16 cellular contexts compared by ENCODE assay signal in the genomic region with DNA sequence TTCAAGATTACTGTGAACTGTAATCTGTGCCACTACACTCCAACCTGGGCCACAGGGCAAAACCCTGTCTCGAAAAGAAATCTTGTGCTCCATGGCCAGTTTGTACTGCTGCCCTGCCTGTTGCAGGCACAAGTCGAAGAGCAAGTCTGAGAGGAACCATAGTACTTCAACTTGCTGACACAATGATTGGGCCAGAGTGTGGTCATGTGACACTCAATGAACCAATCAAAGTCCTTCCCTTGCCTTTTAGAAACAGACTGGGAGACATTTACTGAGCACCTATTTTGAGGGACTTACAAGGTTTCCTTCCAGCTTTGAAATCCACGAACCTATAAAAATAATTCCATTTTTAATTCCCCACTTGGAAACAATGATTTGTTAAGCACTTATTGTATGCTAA. TPM values are rescaled to one million over a fixed set of nuclear protein-coding genes. Genes with fewer than 3 reads are reported as not detected.
DNase-seq lines count a peak whose midpoint lies in the region; ATAC-seq, FAIRE-seq and TF ChIP-seq lines count a peak whose summit lies in the region.
"Had no signal": no experiment of that assay in that cellular context is flagged by ENCODE, and none has a peak within 500 bp of the region (broad histone marks: within the 10 kb centered on the region; RNA-seq: fewer than 3 reads in every experiment).

No MANE protein-coding gene starts in this region.

- POLR2A ChIA-PET in H1 (lab: Charles Lee; ENCODE audit: partially characterized antibody) = interaction anchor here (1.0 kb wide), 1 partner anchor 294 kb away, joined by 3 read pairs; no protein-coding TSS in a partner anchor

- no peaks in the 10 kb centered on the region for H3K4me1 ChIP-seq in H1 (replicated peaks in 1 of 4; ENCODE audit: control insufficient read depth in 3 of 4, insufficient read depth in 4 of 4, low read length in 3 of 4)

- ATAC-seq in GM21786 (IDR thresholded peaks at IDR 0.05; ENCODE audit: unreplicated experiment) = no peak
- no peak for ATAC-seq in GM18519 (IDR thresholded peaks at IDR 0.05; ENCODE audit: low FRiP score, unreplicated experiment)

- H3K36me3 ChIP-seq in H1 (ENCODE audit: control insufficient read depth in 2 of 4, insufficient read depth in 4 of 4, low read length in 3 of 4) = no peaks in the 10 kb centered on the region

- H3K14ac ChIP-seq in H1 (ENCODE audit: insufficient read length) = no peak overlapping the region

- H3K23ac ChIP-seq in H1 (ENCODE audit: insufficient read length) = no peak overlapping the region

- H3K4me2 ChIP-seq in H1 (ENCODE audit: insufficient read depth in 1 of 2, low read depth in 2 of 2, low read length in 2 of 2) = no peak overlapping the region
- H3K4me2 ChIP-seq: A549 had no signal

- H3K27ac ChIP-seq in H1 (ENCODE audit: low read depth, low read length) = no peak overlapping the region
- H3K27ac ChIP-seq: A549 had no signal

- DNase-seq in NCI-H82 (lab: John Stamatoyannopoulos, UW) = peak; percentile 13
- DNase-seq in NCI-H82 treated with DMSO at 0.1 percent for 48 hours (lab: John Stamatoyannopoulos, UW; ENCODE audit: unreplicated experiment) = no peak
- peak; percentile 18 for DNase-seq in NB4 (ENCODE audit: low read depth)
- DNase-seq in H1 (ENCODE audit: low read depth in 1 of 2, low spot score in 2 of 2) = no peak
- no peak for DNase-seq in NCI-H2227 treated with DMSO at 0.1 percent for 48 hours (lab: John Stamatoyannopoulos, UW)
- no peak for DNase-seq in stimulated activated naive CD4-positive, alpha-beta T cell treated with Interleukin-2 at 50 U/mL for 16 hours (lab: John Stamatoyannopoulos, UW)
- DNase-seq: CD4-positive, CD25-positive, alpha-beta regulatory T cell; DMS79; GDM1; H9; NCI-H2029 treated with DMSO at 0.1 percent for 48 hours; NCI-H526 had no signal

- H2BK20ac ChIP-seq in H1 (ENCODE audit: low read length) = no peak overlapping the region

- H3K56ac ChIP-seq in H1 (replicated peaks; ENCODE audit: insufficient read length, low read depth, low read length) = no peak overlapping the region

- H4K91ac ChIP-seq in H1 (replicated peaks; ENCODE audit: insufficient read length, low read length) = no peak overlapping the region

- H3K9ac ChIP-seq in H1 (replicated peaks in 1 of 4; ENCODE audit: extremely low read depth in 1 of 4, low read depth in 3 of 4, low read length in 3 of 4) = no peak overlapping the region

- H4K20me1 ChIP-seq in H1 (replicated peaks in 1 of 2; ENCODE audit: control insufficient read depth in 1 of 2, insufficient read depth in 2 of 2, low read length in 2 of 2) = no peaks in the 10 kb centered on the region

- peak overlapping the region; percentile 90; the same call in 1 of the 2 replicates for H2AFZ ChIP-seq in H1 (ENCODE audit: low read length)

- no peak for FAIRE-seq in H1 (lab: Jason Lieb, UNC)
- FAIRE-seq: A549 had no signal

- H2AK5ac ChIP-seq in H1 (ENCODE audit: low read depth, low read length) = 0 out of 2 replicates have a peak overlapping the region, but pooled peaks have one; percentile 13

- no peaks in the 10 kb centered on the region for H3K23me2 ChIP-seq in H1 (ENCODE audit: low read depth, low read length)

- no peak overlapping the region for H2BK5ac ChIP-seq in H1 (ENCODE audit: low read depth, low read length)

- H3K27me3 ChIP-seq in H1 (replicated peaks in 1 of 4; ENCODE audit: control insufficient read depth in 3 of 4, extremely low read depth in 1 of 4, insufficient read depth in 3 of 4, low read length in 3 of 4) = no peaks in the 10 kb centered on the region

- no peak overlapping the region for H4K8ac ChIP-seq in H1 (ENCODE audit: extremely low read depth, insufficient read depth, low read length)

- H2BK15ac ChIP-seq in H1 (ENCODE audit: low read length) = no peak overlapping the region

- no peak overlapping the region for H3K4me3 ChIP-seq in NB4 (ENCODE audit: low read depth, low read length)
- no peak overlapping the region for H3K4me3 ChIP-seq in H1 (ENCODE audit: extremely low read depth in 1 of 4, insufficient read depth in 2 of 4, low read depth in 3 of 4, low read length in 4 of 4)
- H3K4me3 ChIP-seq: A549 had no signal

- H3K9me3 ChIP-seq in H1 (ENCODE audit: insufficient read depth in 2 of 2, low read depth in 1 of 2, low read length in 1 of 2) = no peaks in the 10 kb centered on the region
- H3K9me3 ChIP-seq: A549 had no signal

- no peak overlapping the region for H3K18ac ChIP-seq in H1 (ENCODE audit: extremely low read depth, low read length)

- no peak overlapping the region for H2BK12ac ChIP-seq in H1 (ENCODE audit: low read depth, low read length)

- no peak overlapping the region for H2BK120ac ChIP-seq in H1 (replicated peaks; ENCODE audit: low read depth, low read length)

- no peaks in the 10 kb centered on the region for H3K79me1 ChIP-seq in H1 (ENCODE audit: low read depth, low read length)

- no peak overlapping the region for H3K4ac ChIP-seq in H1 (replicated peaks; ENCODE audit: insufficient read length, low read depth, low read length)

- no peak for TF ChIP-seq RAD21 in H1 (IDR thresholded peaks at IDR 0.05 in 1 of 2, conservative IDR thresholded peaks at IDR 0.05 in 1 of 2; ENCODE audit: low read depth in 2 of 2, low read length in 2 of 2)

- H3K79me2 ChIP-seq in H1 (ENCODE audit: control insufficient read depth in 1 of 2, insufficient read depth in 2 of 2, low read length in 2 of 2) = no peaks in the 10 kb centered on the region

- TF ChIP-seq POLR2A in NB4 (IDR thresholded peaks at IDR 0.05; ENCODE audit: extremely low read depth, insufficient read length) = no peak
- no peak for TF ChIP-seq POLR2A in H1 (IDR thresholded peaks at IDR 0.05; ENCODE audit: control extremely low read depth in 1 of 2, low read depth in 2 of 2, low read length in 2 of 2)

- TF ChIP-seq EP300 in H1 (IDR thresholded peaks at IDR 0.05; ENCODE audit: borderline replicate concordance in 1 of 2, low read depth in 2 of 2, low read length in 2 of 2) = no peak

- H4K5ac ChIP-seq in H1 (ENCODE audit: insufficient read length, low read depth, low read length) = no peak overlapping the region

- WGBS in H1 (ENCODE audit: extremely low coverage in 1 of 2, insufficient coverage in 1 of 2, insufficient read length in 1 of 2, insufficient replicate concordance in 2 of 2, low coverage in 1 of 2, low lambda C conversion rate in 2 of 2, missing lambda C conversion rate in 1 of 2), 2 experiments = 75% methylated on average over 3 of the region's 3 CpGs; no CpG with 5 or more reads in 1 of the 2 experiments

- CTCF ChIA-PET in H1 (lab: Charles Lee; ENCODE audit: partially characterized antibody) = interaction anchor here (1.0 to 1.8 kb wide), 6 partner anchors 11 to 292 kb away, joined by 3 to 8 read pairs (median 4); no protein-coding TSS in a partner anchor

- TF ChIP-seq CTCF in NB4 (IDR thresholded peaks at IDR 0.05; ENCODE audit: low read depth, low read length) (no peak), H1 (IDR thresholded peaks at IDR 0.05; ENCODE audit: control extremely low read depth in 1 of 3, insufficient read depth in 1 of 3, low read depth in 1 of 3, low read length in 3 of 3) (no peak)

TF ChIP-seq in H1, 55 proteins besides CTCF, POLR2A, EP300 and RAD21:
- TF ChIP-seq CHD2 (IDR thresholded peaks at IDR 0.05; ENCODE audit: low read length) (no peak), TCF12 (IDR thresholded peaks at IDR 0.05; ENCODE audit: low read depth, low read length) (no peak), SRF (IDR thresholded peaks at IDR 0.05; ENCODE audit: low read depth, low read length) (no peak), JUN (IDR thresholded peaks at IDR 0.05; ENCODE audit: low read depth, low read length) (no peak)
- TF ChIP-seq, protein P1, sequence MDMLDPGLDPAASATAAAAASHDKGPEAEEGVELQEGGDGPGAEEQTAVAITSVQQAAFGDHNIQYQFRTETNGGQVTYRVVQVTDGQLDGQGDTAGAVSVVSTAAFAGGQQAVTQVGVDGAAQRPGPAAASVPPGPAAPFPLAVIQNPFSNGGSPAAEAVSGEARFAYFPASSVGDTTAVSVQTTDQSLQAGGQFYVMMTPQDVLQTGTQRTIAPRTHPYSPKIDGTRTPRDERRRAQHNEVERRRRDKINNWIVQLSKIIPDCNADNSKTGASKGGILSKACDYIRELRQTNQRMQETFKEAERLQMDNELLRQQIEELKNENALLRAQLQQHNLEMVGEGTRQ (IDR thresholded peaks at IDR 0.05; ENCODE audit: low read length) = peak; percentile 46; the same call in 1 of the 2 replicates
- TF ChIP-seq, protein P2, sequence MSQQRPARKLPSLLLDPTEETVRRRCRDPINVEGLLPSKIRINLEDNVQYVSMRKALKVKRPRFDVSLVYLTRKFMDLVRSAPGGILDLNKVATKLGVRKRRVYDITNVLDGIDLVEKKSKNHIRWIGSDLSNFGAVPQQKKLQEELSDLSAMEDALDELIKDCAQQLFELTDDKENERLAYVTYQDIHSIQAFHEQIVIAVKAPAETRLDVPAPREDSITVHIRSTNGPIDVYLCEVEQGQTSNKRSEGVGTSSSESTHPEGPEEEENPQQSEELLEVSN (IDR thresholded peaks at IDR 0.05) = no peak
TF ChIP-seq in H1: peak in this region for 1.

RNA-seq across cellular contexts. Expression of a gene that starts 39.8 kb away (rescaled TPM):
- total RNA-seq in H1 (2021; fragmentation: NEBNext Ultra II Directional; extraction: Animal tissue kit (Norgen Biotek cat#: 25700)) = 1.8 and 3.9 TPM in 2 replicates
- 1.1 and 1.6 TPM in 2 replicates for polyA plus RNA-seq in H1 (2011; rRNA removed)
- 1.1 TPM for polyA plus RNA-seq in H1 (2011; cell fraction: cytosol; rRNA removed)
- polyA plus RNA-seq in H1 (2011; cell fraction: nucleus; rRNA removed) = 1.5 TPM
- polyA plus RNA-seq in H1 (2012, experiment 1 of 2) = 0.95 to 2.5 TPM (median 1.8 TPM) in 4 replicates
- 0.20 TPM for polyA plus RNA-seq in H1 (2012, experiment 2 of 2)
- polyA plus RNA-seq in H1 (2013, experiment 1 of 2) = 3.9 TPM
- polyA plus RNA-seq in H1 (2013, experiment 2 of 2) = 5.4 TPM
- 2.7 and 3.3 TPM in 2 replicates for polyA minus RNA-seq in H1 (2011; rRNA and poly(A)+ RNA removed)
- polyA minus RNA-seq in H1 (2011; cell fraction: cytosol; rRNA and poly(A)+ RNA removed) = 0.88 TPM
- 1.4 TPM for polyA minus RNA-seq in H1 (2011; cell fraction: nucleus; rRNA and poly(A)+ RNA removed)
- total RNA-seq: CD4-positive, CD25-positive, alpha-beta regulatory T cell had no signal
- polyA plus RNA-seq: CD4-positive, CD25-positive, alpha-beta regulatory T cell; IgD-negative memory B cell had no signal

Comparison
In these comparisons a context has a peak if more than half of its experiments do, and no peak if none do; other contexts are left out.
1. DNase-seq: peak in NCI-H82 (single experiment) and NB4 (single experiment); none in NCI-H82 treated with DMSO at 0.1 percent for 48 hours (single experiment), H1 (0 of 2), NCI-H2227 treated with DMSO at 0.1 percent for 48 hours (single experiment) and stimulated activated naive CD4-positive, alpha-beta T cell treated with Interleukin-2 at 50 U/mL for 16 hours (single experiment).